ENCODE assay signal across 8 cellular contexts in the genomic region with DNA sequence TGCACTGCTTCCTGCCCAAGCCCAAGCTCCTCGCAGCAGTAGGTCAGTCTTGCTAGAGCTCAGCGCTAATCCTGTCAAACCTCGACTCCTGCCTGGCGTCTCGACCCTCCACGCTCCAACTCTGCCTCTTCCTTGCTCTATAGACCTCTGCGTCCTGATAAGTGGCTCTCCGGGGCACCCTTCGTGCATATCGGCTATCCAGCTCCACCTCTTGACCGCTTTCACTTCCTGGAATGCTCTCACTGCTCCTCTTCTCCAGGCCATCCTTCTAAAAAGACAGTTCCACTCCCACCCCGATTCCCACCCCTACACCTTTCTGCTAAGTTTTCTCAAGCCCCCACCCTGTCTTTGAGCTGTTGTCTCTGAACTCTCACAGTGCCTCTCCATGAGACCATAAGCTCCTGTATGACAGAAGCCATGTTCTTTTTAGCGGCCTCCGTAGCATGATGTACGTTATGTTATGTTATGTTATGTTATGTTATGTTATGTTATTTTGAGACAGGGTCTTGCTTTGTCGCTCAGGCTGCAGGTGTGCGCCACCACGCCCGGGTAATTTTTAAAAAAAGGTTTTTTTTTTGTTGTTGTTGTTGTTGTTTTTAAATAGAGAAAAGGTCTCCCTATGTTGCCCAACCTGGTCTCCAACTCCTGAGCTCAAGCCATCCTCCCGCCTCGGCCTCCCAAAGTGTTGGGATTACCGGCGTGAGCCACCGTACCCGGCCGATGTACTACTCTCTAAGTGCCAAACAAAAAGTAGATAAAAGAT. TPM values are rescaled to one million over a fixed set of nuclear protein-coding genes. Genes with fewer than 3 reads are reported as not detected.
DNase-seq lines count a peak whose midpoint lies in the region; ATAC-seq and TF ChIP-seq lines count a peak whose summit lies in the region.

No MANE protein-coding gene starts in this region.

- no peak for TF ChIP-seq RAD21 in SK-N-SH (IDR thresholded peaks at IDR 0.05; ENCODE audit: low read length)

- TF ChIP-seq CTCF in DND-41 (IDR thresholded peaks at IDR 0.05; ENCODE audit: borderline replicate concordance, extremely low read depth, low read length, poor library complexity, severe bottlenecking) = no peak
- 0 out of 2 replicates have a peak, but pooled peaks have one; percentile 7 for TF ChIP-seq CTCF in SK-N-SH (IDR thresholded peaks at IDR 0.05)
- no peak for TF ChIP-seq CTCF in natural killer cell (IDR thresholded peaks at IDR 0.05)

- H3K27me3 ChIP-seq in DND-41 (ENCODE audit: insufficient read depth, low read length, poor library complexity) (no peaks in the 10 kb centered on the region), SK-N-SH (ENCODE audit: insufficient read depth) (no peaks in the 10 kb centered on the region)

- WGBS in SK-N-SH (ENCODE audit: low lambda C conversion rate) = 2% methylated on average over 26 of the region's 26 CpGs

- intact Hi-C loops in natural killer cell (cut with micrococcal nuclease) = loop anchor here (1.0 to 5.0 kb wide), 2 partner anchors 55 to 370 kb away; partner anchors contain the start of genes CERS5 and TMBIM6

- H3K9me3 Mint-ChIP-seq in natural killer cell = no peaks in the 10 kb centered on the region

- no peaks in the 10 kb centered on the region for H3K36me3 Mint-ChIP-seq in natural killer cell

- CTCF ChIA-PET in SK-N-SH (lab: Yijun Ruan, JAX) = interaction anchor here (1.3 to 5.5 kb wide), 20 partner anchors 13 to 245 kb away, joined by 4 to 96 read pairs (median 10); partner anchors contain the start of genes CERS5, GPD1 and SMARCD1

- no peak for TF ChIP-seq EP300 in SK-N-SH (IDR thresholded peaks at IDR 0.05; ENCODE audit: borderline replicate concordance in 1 of 2, low read depth in 1 of 2, low read length in 1 of 2)

- H3K9me2 ChIP-seq in SK-N-SH = no peaks in the 10 kb centered on the region

- H3K4me2 ChIP-seq in DND-41 (ENCODE audit: insufficient read depth, low read length) (peak overlapping the region; percentile 85), SK-N-SH (peak overlapping the region; percentile 87)

- H3K9ac ChIP-seq in DND-41 (ENCODE audit: low read depth, low read length) (peak overlapping the region; percentile 70), SK-N-SH (peak overlapping the region; percentile 79)

- H2AFZ ChIP-seq in DND-41 (ENCODE audit: low read depth, low read length) (peak overlapping the region; percentile 89), SK-N-SH (ENCODE audit: low read depth) (peak overlapping the region; percentile 48)

- DNase-seq in DND-41 = no peak
- peak; percentile 49 for DNase-seq in SK-N-SH
- DNase-seq in erythroblast (lab: John Stamatoyannopoulos, UW) = peak; percentile 80 to 81
- DNase-seq in natural killer cell = no peak

- H3K27ac ChIP-seq in DND-41 (ENCODE audit: low read length) = peak overlapping the region; percentile 86
- peak overlapping the region; percentile 69 to 95 for H3K27ac ChIP-seq in SK-N-SH (ENCODE audit: low read depth in 2 of 2, low read length in 1 of 2)

- H3K4me1 Mint-ChIP-seq in natural killer cell = peaks cover 28 to 44% of the 10 kb centered on the region in 2 donors

- H3K79me2 ChIP-seq in DND-41 (ENCODE audit: insufficient read depth, low read length) (peaks cover 52% of the 10 kb centered on the region), SK-N-SH (ENCODE audit: insufficient read depth) (peaks cover 50% of the 10 kb centered on the region)

- POLR2A ChIA-PET in SK-N-SH (lab: Yijun Ruan, JAX) = interaction anchor here (0.7 to 3.4 kb wide), 17 partner anchors 8 to 371 kb away, joined by 3 to 27 read pairs (median 3); partner anchors contain the start of genes CERS5, GPD1, SMARCD1 and TMBIM6

- ATAC-seq in DND-41 (ENCODE audit: insufficient read depth, low read depth) = no peak; the same call in 2 of the 3 replicates
- ATAC-seq in HG03342 (IDR thresholded peaks at IDR 0.05; ENCODE audit: unreplicated experiment) = peak; percentile 2
- no peak for ATAC-seq in natural killer cell
- ATAC-seq in HG03354 (IDR thresholded peaks at IDR 0.05; ENCODE audit: poor library complexity, severe bottlenecking, unreplicated experiment) = no peak
- ATAC-seq in HG03378 (IDR thresholded peaks at IDR 0.05; ENCODE audit: unreplicated experiment) = no peak
- no peak for ATAC-seq in HG03520 (IDR thresholded peaks at IDR 0.05; ENCODE audit: unreplicated experiment)

- H4K20me1 ChIP-seq in DND-41 (ENCODE audit: insufficient read depth, low read length) (peaks cover 2% of the 10 kb centered on the region), SK-N-SH (ENCODE audit: insufficient read depth) (peaks cover 9% of the 10 kb centered on the region; the same call in 1 of the 2 replicates)

- peaks cover 33% of the 10 kb centered on the region for H3K4me1 ChIP-seq in DND-41 (ENCODE audit: insufficient read depth, low read length)
- H3K4me1 ChIP-seq in SK-N-SH (ENCODE audit: control insufficient read depth in 1 of 2, insufficient read depth in 2 of 2, low read depth in 1 of 2, low read length in 1 of 2) = peaks cover 12 to 18% of the 10 kb centered on the region in 2 experiments; a peak in 2 of 4 replicates

- peak overlapping the region; percentile 99 for H3K4me3 Mint-ChIP-seq in natural killer cell

- H3K36me3 ChIP-seq in DND-41 (ENCODE audit: insufficient read depth, low read length) (peaks cover 18% of the 10 kb centered on the region), SK-N-SH (replicated peaks in 1 of 2; ENCODE audit: control insufficient read depth in 1 of 2, insufficient read depth in 2 of 2, low read length in 1 of 2) (peaks cover 0 to 14% of the 10 kb centered on the region in 2 experiments)

- peak overlapping the region; percentile 89 to 96 for H3K27ac Mint-ChIP-seq in natural killer cell

- H3F3A ChIP-seq in SK-N-SH (replicated peaks; ENCODE audit: insufficient read depth) = peaks cover 15% of the 10 kb centered on the region

- H3K4me3 ChIP-seq in DND-41 (ENCODE audit: low read depth in 1 of 2, low read length in 2 of 2) (peak overlapping the region; percentile 92 to 98), SK-N-SH (ENCODE audit: low read depth in 2 of 2, low read length in 1 of 2) (peak overlapping the region; percentile 67 to 99)

- no peaks in the 10 kb centered on the region for H3K9me3 ChIP-seq in DND-41 (ENCODE audit: insufficient read depth, low read length, severe bottlenecking)
- no peaks in the 10 kb centered on the region for H3K9me3 ChIP-seq in SK-N-SH

- TF ChIP-seq POLR2A in erythroblast (IDR thresholded peaks at IDR 0.05; ENCODE audit: low read length) = peak; percentile 65

- no peaks in the 10 kb centered on the region for H3K27me3 Mint-ChIP-seq in natural killer cell (ENCODE audit: low read depth in 2 of 2)

TF ChIP-seq in SK-N-SH, 30 proteins besides CTCF, POLR2A, EP300 and RAD21:
- 0 out of 2 replicates have a peak, but pooled peaks have one; percentile 24 for TF ChIP-seq YY1 (IDR thresholded peaks at IDR 0.05; ENCODE audit: low read depth)
- TF ChIP-seq, protein P1, sequence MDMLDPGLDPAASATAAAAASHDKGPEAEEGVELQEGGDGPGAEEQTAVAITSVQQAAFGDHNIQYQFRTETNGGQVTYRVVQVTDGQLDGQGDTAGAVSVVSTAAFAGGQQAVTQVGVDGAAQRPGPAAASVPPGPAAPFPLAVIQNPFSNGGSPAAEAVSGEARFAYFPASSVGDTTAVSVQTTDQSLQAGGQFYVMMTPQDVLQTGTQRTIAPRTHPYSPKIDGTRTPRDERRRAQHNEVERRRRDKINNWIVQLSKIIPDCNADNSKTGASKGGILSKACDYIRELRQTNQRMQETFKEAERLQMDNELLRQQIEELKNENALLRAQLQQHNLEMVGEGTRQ (IDR thresholded peaks at IDR 0.05; ENCODE audit: borderline replicate concordance, low read depth, low read length) = no peak

RNA-seq across cellular contexts. Expression of gene COX14, which starts 0.6 kb away (rescaled TPM):
- 204 and 218 TPM in 2 replicates for polyA plus RNA-seq in SK-N-SH (2012; rRNA removed)
- 212 and 214 TPM in 2 replicates for polyA plus RNA-seq in SK-N-SH (2012; cell fraction: cytosol; rRNA removed)
- 56.4 and 74.7 TPM in 2 replicates for polyA plus RNA-seq in SK-N-SH (2012; cell fraction: nucleus; rRNA removed)
- 10 to 100 TPM; 32.8 to 42.6 (median 36.7) TPM for total RNA-seq in natural killer cell

RNA-seq across cellular contexts. Expression of gene GPD1, which starts 8.8 kb away (rescaled TPM):
- 0.07 and 0.26 TPM in 2 replicates for polyA plus RNA-seq in SK-N-SH (2012; rRNA removed)
- 0.06 and 0.07 TPM in 2 replicates for polyA plus RNA-seq in SK-N-SH (2012; cell fraction: cytosol; rRNA removed)
- 0.72 and 1.0 TPM in 2 replicates for polyA plus RNA-seq in SK-N-SH (2012; cell fraction: nucleus; rRNA removed)
- under 1 TPM in 1 of 3 donors, not detected in 2; 0.65 TPM for total RNA-seq in natural killer cell

RNA-seq across cellular contexts. Expression of gene SMARCD1, which starts 27.5 kb away (rescaled TPM):
- polyA plus RNA-seq in SK-N-SH (2012; rRNA removed) = 58.5 and 77.2 TPM in 2 replicates
- polyA plus RNA-seq in SK-N-SH (2012; cell fraction: cytosol; rRNA removed) = 37.1 and 43.2 TPM in 2 replicates
- 190 and 230 TPM in 2 replicates for polyA plus RNA-seq in SK-N-SH (2012; cell fraction: nucleus; rRNA removed)
- 10 to 100 TPM; 81.3 to 97.0 (median 88.6) TPM for total RNA-seq in natural killer cell

RNA-seq across cellular contexts. Expression of gene CERS5, which starts 54.5 kb away (rescaled TPM):
- polyA plus RNA-seq in SK-N-SH (2012; rRNA removed) = 56.9 and 68.3 TPM in 2 replicates
- polyA plus RNA-seq in SK-N-SH (2012; cell fraction: cytosol; rRNA removed) = 53.7 and 58.9 TPM in 2 replicates
- 123 and 155 TPM in 2 replicates for polyA plus RNA-seq in SK-N-SH (2012; cell fraction: nucleus; rRNA removed)
- total RNA-seq in natural killer cell = 10 to 100 TPM; 69.9 to 81.2 (median 75.8) TPM

RNA-seq across cellular contexts. Expression of gene ASIC1, which starts 55.2 kb away (rescaled TPM):
- 24.3 and 28.4 TPM in 2 replicates for polyA plus RNA-seq in SK-N-SH (2012; rRNA removed)
- polyA plus RNA-seq in SK-N-SH (2012; cell fraction: cytosol; rRNA removed) = 13.0 and 18.6 TPM in 2 replicates
- polyA plus RNA-seq in SK-N-SH (2012; cell fraction: nucleus; rRNA removed) = 49.9 and 58.9 TPM in 2 replicates
- under 1 TPM in 1 of 3 donors, not detected in 2; 0.21 TPM for total RNA-seq in natural killer cell

Comparison
In these comparisons a context has a peak if more than half of its experiments do, and no peak if none do; other contexts are left out.
1. DNase-seq: peak in SK-N-SH (single experiment) and erythroblast (2 of 2); none in DND-41 (single experiment) and natural killer cell (single experiment).